Comparison of ENCODE assay signal across 8 cellular contexts in genomic region chr9:72856985-72857631, GRCh38.
DNase-seq lines count a peak whose midpoint lies in the region; ATAC-seq and TF ChIP-seq lines count a peak whose summit lies in the region.

No MANE protein-coding gene starts in this region.

- no peaks in the 10 kb centered on the region for H3K9me3 Mint-ChIP-seq in activated T-cell treated with anti-CD3 and anti-CD28 coated beads, Interleukin-2, amount 50 U/mL, for 72 hours

- H3K4me3 Mint-ChIP-seq in activated T-cell treated with anti-CD3 and anti-CD28 coated beads, Interleukin-2, amount 50 U/mL, for 72 hours: no peak overlapping the region

- peak; percentile 54 for ATAC-seq in HG02610 (IDR thresholded peaks at IDR 0.05; ENCODE audit: unreplicated experiment)
- peak; percentile 48; the same call in 1 of the 3 replicates for ATAC-seq in RWPE2 (ENCODE audit: low read depth)
- ATAC-seq in omental fat pad (ENCODE audit: low FRiP score): peak; percentile 68
- no peak for ATAC-seq in HG02973 (IDR thresholded peaks at IDR 0.05; ENCODE audit: unreplicated experiment)
- ATAC-seq in activated T-cell treated with anti-CD3 and anti-CD28 coated beads, Interleukin-2, amount 50 U/mL, for 72 hours (replicated peaks in 1 of 2): no peak

- no peaks in the 10 kb centered on the region for H3K27me3 Mint-ChIP-seq in activated T-cell treated with anti-CD3 and anti-CD28 coated beads, Interleukin-2, amount 50 U/mL, for 72 hours (ENCODE audit: low read depth)

- H3K36me3 Mint-ChIP-seq in activated T-cell treated with anti-CD3 and anti-CD28 coated beads, Interleukin-2, amount 50 U/mL, for 72 hours (ENCODE audit: insufficient read depth in 2 of 2): no peaks in the 10 kb centered on the region

- H3K4me1 ChIP-seq in RWPE2 (ENCODE audit: insufficient read depth, poor library complexity, severe bottlenecking): no peaks in the 10 kb centered on the region

- H3K27ac ChIP-seq in RWPE2 (ENCODE audit: poor library complexity, severe bottlenecking): no peak overlapping the region

- DNase-seq in NCI-H1417 (lab: John Stamatoyannopoulos, UW) (peak in 2 of 3 experiments; percentile 40 to 75), NCI-H1417 treated with DMSO at 0.1 percent for 48 hours (lab: John Stamatoyannopoulos, UW) (no peak), RWPE2 (ENCODE audit: low spot score) (no peak), fibroblast of mammary gland (ENCODE audit: low read depth) (peak; percentile 76), omental fat pad (ENCODE audit: low spot score) (no peak)
- DNase-seq in activated T-cell treated with anti-CD3 and anti-CD28 coated beads, Interleukin-2, amount 50 U/mL, for 72 hours: no peak

- H3K27me3 ChIP-seq in RWPE2 (ENCODE audit: insufficient read depth, poor library complexity, severe bottlenecking): no peaks in the 10 kb centered on the region

- no peaks in the 10 kb centered on the region for H3K36me3 ChIP-seq in RWPE2 (ENCODE audit: low read depth)

- H3K27ac Mint-ChIP-seq in activated T-cell treated with anti-CD3 and anti-CD28 coated beads, Interleukin-2, amount 50 U/mL, for 72 hours: no peak overlapping the region

- no peak overlapping the region for H3K4me3 ChIP-seq in RWPE2 (ENCODE audit: severe bottlenecking)
- no peak overlapping the region for H3K4me3 ChIP-seq in fibroblast of mammary gland (ENCODE audit: control insufficient read depth, low read depth, low read length)

- H3K4me1 Mint-ChIP-seq in activated T-cell treated with anti-CD3 and anti-CD28 coated beads, Interleukin-2, amount 50 U/mL, for 72 hours (ENCODE audit: low read depth): no peaks in the 10 kb centered on the region

- no peaks in the 10 kb centered on the region for H3K9me3 ChIP-seq in RWPE2 (ENCODE audit: severe bottlenecking)

- TF ChIP-seq CTCF in RWPE2 (IDR thresholded peaks at IDR 0.05; ENCODE audit: poor library complexity, severe bottlenecking) (peak; percentile 82), fibroblast of mammary gland (conservative IDR thresholded peaks at IDR 0.05; ENCODE audit: control insufficient read depth, insufficient read depth, low read depth, low read length) (peak; percentile 75), omental fat pad (IDR thresholded peaks at IDR 0.05) (peak in 1 of 3 donors; percentile 18)

Comparison
In these comparisons a context has a peak if more than half of its experiments do, and no peak if none do; other contexts are left out.
1. DNase-seq: peak in NCI-H1417 (2 of 3) and fibroblast of mammary gland (single experiment); none in NCI-H1417 treated with DMSO at 0.1 percent for 48 hours (single experiment), RWPE2 (single experiment), omental fat pad (single experiment) and activated T-cell treated with anti-CD3 and anti-CD28 coated beads, Interleukin-2, amount 50 U/mL, for 72 hours (0 of 2).
2. ATAC-seq: peak in HG02610 (single experiment), RWPE2 (single experiment) and omental fat pad (single experiment); none in HG02973 (single experiment) and activated T-cell treated with anti-CD3 and anti-CD28 coated beads, Interleukin-2, amount 50 U/mL, for 72 hours (0 of 2).